In the genomic region with DNA sequence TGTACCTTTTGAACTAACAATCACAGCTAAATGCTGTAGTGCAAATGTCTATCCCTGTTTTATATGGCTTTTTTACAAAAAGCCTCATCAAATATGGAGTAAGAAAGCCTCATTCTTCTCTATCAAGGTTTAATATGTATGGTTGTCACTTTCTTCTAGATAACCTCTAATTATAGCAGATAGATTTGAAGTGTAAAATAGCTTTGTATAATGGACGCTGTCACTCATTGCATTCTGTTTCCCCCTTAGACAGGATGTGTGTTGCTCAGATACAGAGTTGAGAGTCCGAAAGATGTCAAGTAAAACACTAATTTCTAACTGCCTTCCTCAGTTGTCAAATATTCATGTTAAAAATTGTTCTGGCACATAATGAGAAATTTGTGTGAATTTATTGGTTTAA, we compare ENCODE assay signal across 13 cellular contexts.
DNase-seq lines count a peak whose midpoint lies in the region; ATAC-seq, FAIRE-seq and TF ChIP-seq lines count a peak whose summit lies in the region.
"Had no signal": no experiment of that assay in that cellular context is flagged by ENCODE, and none has a peak within 500 bp of the region (broad histone marks: within the 10 kb centered on the region; RNA-seq: fewer than 3 reads in every experiment).

No MANE protein-coding gene starts in this region.

- H3K4me1 Mint-ChIP-seq in HFFc6 (ENCODE audit: low read depth) (peaks cover 77% of the 10 kb centered on the region), astrocyte (ENCODE audit: low read depth, unreplicated experiment) (peaks cover 15% of the 10 kb centered on the region)
- no peaks in the 10 kb centered on the region for H3K4me1 Mint-ChIP-seq in CD4-positive, alpha-beta T cell (ENCODE audit: low read depth)
- H3K4me1 Mint-ChIP-seq: H9 had no signal

- TF ChIP-seq CTCF in HFFc6 (IDR thresholded peaks at IDR 0.05), result no peak
- no peak for TF ChIP-seq CTCF in astrocyte (IDR thresholded peaks at IDR 0.05; ENCODE audit: insufficient read depth, low read depth, low read length)
- no peak for TF ChIP-seq CTCF in CD4-positive, alpha-beta T cell (IDR thresholded peaks at IDR 0.05)

- H3K36me3 Mint-ChIP-seq in HFFc6 (ENCODE audit: low read depth) (peaks cover 48% of the 10 kb centered on the region), astrocyte (ENCODE audit: low read depth, unreplicated experiment) (peaks cover 4% of the 10 kb centered on the region)
- H3K36me3 Mint-ChIP-seq in CD4-positive, alpha-beta T cell (ENCODE audit: low read depth), result peaks cover 43% of the 10 kb centered on the region

- CTCF ChIA-PET in CD4-positive, alpha-beta T cell (lab: Charles Lee), result no interaction called here

- POLR2A ChIA-PET in CD4-positive, alpha-beta T cell (lab: Charles Lee), result no interaction called here

- no peak overlapping the region for H3K9ac ChIP-seq in astrocyte (ENCODE audit: low read length)

- H3K4me2 ChIP-seq in astrocyte (ENCODE audit: low read length), result no peak overlapping the region

- H3K9me3 Mint-ChIP-seq in HFFc6 (no peaks in the 10 kb centered on the region), astrocyte (ENCODE audit: unreplicated experiment) (no peaks in the 10 kb centered on the region)
- H3K9me3 Mint-ChIP-seq in CD4-positive, alpha-beta T cell, result no peaks in the 10 kb centered on the region
- H3K9me3 Mint-ChIP-seq: CD14-positive monocyte, H9 had no signal

- peaks cover 11% of the 10 kb centered on the region for H3K36me3 ChIP-seq in astrocyte (ENCODE audit: insufficient read depth, low read length)

- no peaks in the 10 kb centered on the region for H3K9me3 ChIP-seq in astrocyte (ENCODE audit: insufficient read depth, low read depth, low read length)
- no peaks in the 10 kb centered on the region for H3K9me3 ChIP-seq in CD4-positive, alpha-beta T cell (ENCODE audit: control insufficient read depth, low read length)

- H3K27ac Mint-ChIP-seq in HFFc6, result peak overlapping the region; percentile 48; the same call in 1 of the 2 replicates
- no peak overlapping the region for H3K27ac Mint-ChIP-seq in astrocyte (ENCODE audit: unreplicated experiment)
- no peak overlapping the region for H3K27ac Mint-ChIP-seq in CD4-positive, alpha-beta T cell
- H3K27ac Mint-ChIP-seq: CD14-positive monocyte, H9 had no signal

- no peak overlapping the region for H3K27ac ChIP-seq in astrocyte (ENCODE audit: low read depth, low read length)
- no peak overlapping the region for H3K27ac ChIP-seq in CD4-positive, alpha-beta T cell (ENCODE audit: low read depth, low read length)

- H3K27me3 ChIP-seq in astrocyte (ENCODE audit: insufficient read depth, low read length), result no peaks in the 10 kb centered on the region
- no peaks in the 10 kb centered on the region for H3K27me3 ChIP-seq in CD4-positive, alpha-beta T cell (ENCODE audit: control insufficient read depth, insufficient read depth, low read length)

- H3K4me3 ChIP-seq in astrocyte (ENCODE audit: insufficient read depth, low read depth, low read length), result no peak overlapping the region

- intact Hi-C loops in CD4-positive, alpha-beta T cell (cut with DNase I, micrococcal nuclease), result no loop called here
- intact Hi-C loops in cardiac septum (cut with DNase I), result no loop called here

- H3K4me3 Mint-ChIP-seq in HFFc6, result no peak overlapping the region
- no peak overlapping the region for H3K4me3 Mint-ChIP-seq in astrocyte (ENCODE audit: unreplicated experiment)
- no peak overlapping the region for H3K4me3 Mint-ChIP-seq in CD4-positive, alpha-beta T cell
- H3K4me3 Mint-ChIP-seq: CD14-positive monocyte, H9 had no signal

- H4K20me1 ChIP-seq in astrocyte (ENCODE audit: insufficient read depth, low read length), result no peaks in the 10 kb centered on the region

- H2AFZ ChIP-seq in astrocyte (ENCODE audit: low read depth, low read length), result no peak overlapping the region

- peaks cover 9% of the 10 kb centered on the region for H3K4me1 ChIP-seq in astrocyte (ENCODE audit: insufficient read depth, low read length)

- no peak for ATAC-seq in CD4-positive, alpha-beta T cell (ENCODE audit: poor library complexity)
- ATAC-seq: HepG2 had no signal

- H3K27me3 Mint-ChIP-seq in HFFc6 (ENCODE audit: insufficient read depth) (no peaks in the 10 kb centered on the region), astrocyte (ENCODE audit: low read depth, unreplicated experiment) (no peaks in the 10 kb centered on the region)
- no peaks in the 10 kb centered on the region for H3K27me3 Mint-ChIP-seq in CD4-positive, alpha-beta T cell

- FAIRE-seq in astrocyte (lab: Jason Lieb, UNC), result peak; percentile 50
- FAIRE-seq: GM12891, HepG2, HTR-8/SVneo had no signal

- no peaks in the 10 kb centered on the region for H3K79me2 ChIP-seq in astrocyte (ENCODE audit: insufficient read depth, low read length)

- DNase-seq in HFFc6 (no peak), NCI-H1436 (lab: John Stamatoyannopoulos, UW) (peak; percentile 44), astrocyte (ENCODE audit: low read depth) (no peak), cardiac septum (ENCODE audit: low spot score) (no peak), NCI-H524 (lab: John Stamatoyannopoulos, UW) (no peak), putamen (ENCODE audit: low spot score) (no peak)
- DNase-seq in CD4-positive, alpha-beta T cell, result no peak
- DNase-seq: GOT3, H9 had no signal
